ENCODE assay signal across 15 cellular contexts in the genomic region with DNA sequence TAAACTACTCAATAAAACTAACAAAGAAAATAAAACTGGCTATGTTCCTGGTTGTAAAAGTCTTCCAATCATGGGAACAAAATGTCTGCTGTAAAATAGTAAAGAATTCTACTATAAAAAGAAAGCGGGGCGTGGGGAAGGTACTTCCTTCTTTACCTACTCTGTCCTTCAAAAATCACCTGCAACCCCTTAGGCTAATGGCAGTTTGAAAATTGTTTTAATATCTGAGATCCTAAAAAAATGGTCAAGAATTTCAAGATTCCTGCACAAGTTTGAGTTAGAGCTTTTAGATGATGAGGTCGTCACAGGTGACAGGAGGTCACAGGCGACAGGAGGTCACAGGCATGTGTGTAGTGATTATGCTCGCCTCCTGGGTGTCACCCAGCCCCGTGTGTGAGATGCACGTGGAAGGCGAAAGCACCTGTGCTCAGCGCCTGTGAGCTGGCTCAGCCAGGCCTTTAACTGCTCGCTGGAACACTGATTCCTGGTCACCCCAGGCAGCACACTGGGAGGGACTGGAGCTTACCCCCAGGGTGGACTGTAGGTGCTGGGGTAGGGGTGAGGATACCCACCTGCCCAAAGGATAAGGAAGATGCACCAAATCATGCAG. TPM values are rescaled to one million over a fixed set of nuclear protein-coding genes. Genes with fewer than 3 reads are reported as not detected.
"Had no signal": no experiment of that assay in that cellular context is flagged by ENCODE, and none has a peak within 500 bp of the region (broad histone marks: within the 10 kb centered on the region; RNA-seq: fewer than 3 reads in every experiment).

No MANE protein-coding gene starts in this region.

- H3K4me3 ChIP-seq: heart left ventricle, lung had no signal

- H3K36me3 ChIP-seq: heart left ventricle, neutrophil had no signal

- H3K4me1 ChIP-seq: heart left ventricle had no signal

- H3K9me3 ChIP-seq: heart left ventricle, neutrophil had no signal

- ATAC-seq: heart left ventricle; naive thymus-derived CD4-positive, alpha-beta T cell; stimulated activated naive CD8-positive, alpha-beta T cell treated with anti-CD3 and anti-CD28 coated beads, Interleukin-15, Interleukin-2, amounts not matched to agents 100 U/mL and 50 U/mL, for 24 hours had no signal

- H3K27ac ChIP-seq: heart left ventricle, neutrophil had no signal

- DNase-seq: activated CD4-positive, alpha-beta T cell treated with anti-CD3 and anti-CD28 coated beads, Interleukin-2, amount 10 ng/mL, durations not matched to agents 7 days and 5 days; activated CD8-positive, alpha-beta memory T cell treated with anti-CD3 and anti-CD28 coated beads for 24 hours; activated gamma-delta T cell treated with Interleukin-2 at 50 U/mL for 16 hours; amygdala; central memory CD4-positive, alpha-beta T cell; dermis blood vessel endothelial cell; endodermal cell; heart left ventricle; naive thymus-derived CD4-positive, alpha-beta T cell; right cardiac atrium; stimulated activated naive CD8-positive, alpha-beta T cell treated with anti-CD3 and anti-CD28 coated beads, Interleukin-15, Interleukin-2, amounts not matched to agents 100 U/mL and 50 U/mL, for 24 hours had no signal

RNA-seq across cellular contexts. Expression of a gene that starts 18.6 kb away (rescaled TPM):
- total RNA-seq: activated CD4-positive, alpha-beta T cell treated with anti-CD3 and anti-CD28 coated beads, Interleukin-2, amount 10 ng/mL, durations not matched to agents 7 days and 5 days; dermis blood vessel endothelial cell; frontal cortex; heart left ventricle; naive thymus-derived CD4-positive, alpha-beta T cell; right cardiac atrium; temporal lobe had no signal
- polyA plus RNA-seq: naive thymus-derived CD4-positive, alpha-beta T cell had no signal
